Comparison of ENCODE assay signal across 8 cellular contexts in genomic region chr10:5583525-5584175, GRCh38. TPM values are rescaled to one million over a fixed set of nuclear protein-coding genes. Genes with fewer than 3 reads are reported as not detected.
DNase-seq lines count a peak whose midpoint lies in the region; ATAC-seq and TF ChIP-seq lines count a peak whose summit lies in the region.
"Had no signal": no experiment of that assay in that cellular context is flagged by ENCODE, and none has a peak within 500 bp of the region (broad histone marks: within the 10 kb centered on the region; RNA-seq: fewer than 3 reads in every experiment).

No MANE protein-coding gene starts in this region.

- H3K9me3 ChIP-seq in Karpas-422 (ENCODE audit: low read length) = no peaks in the 10 kb centered on the region
- peaks cover 0 to 2% of the 10 kb centered on the region in 2 donors for H3K9me3 ChIP-seq in lung (ENCODE audit: control insufficient read depth in 2 of 2, insufficient read depth in 1 of 2, low read length in 1 of 2)
- H3K9me3 ChIP-seq in WERI-Rb-1 (ENCODE audit: severe bottlenecking) = no peaks in the 10 kb centered on the region

- ATAC-seq in GM21526 (IDR thresholded peaks at IDR 0.05; ENCODE audit: low FRiP score, unreplicated experiment) = peak; percentile 39
- no peak for ATAC-seq in lung (ENCODE audit: insufficient read depth, low FRiP score)

- H3K9me2 ChIP-seq in Karpas-422 (replicated peaks; ENCODE audit: insufficient read depth, low read length) = no peaks in the 10 kb centered on the region

- in situ Hi-C loops in astrocyte of the cerebellum (cut with HindIII; ENCODE audit: low sequenced_read_pairs) = no loop called here

- DNase-seq in Karpas-422 (peak; percentile 58), astrocyte of the cerebellum (ENCODE audit: low read depth) (peak; percentile 72), lung (ENCODE audit: low spot score) (peak; percentile 87), WERI-Rb-1 (no peak), NOMO-1 (lab: John Stamatoyannopoulos, UW; ENCODE audit: unreplicated experiment in 2 of 2) (no peak), erythroblast (lab: John Stamatoyannopoulos, UW) (no peak)

- H3K36me3 ChIP-seq in Karpas-422 (ENCODE audit: insufficient read depth, low read length) (no peaks in the 10 kb centered on the region), lung (ENCODE audit: control insufficient read depth in 2 of 2, insufficient read depth in 2 of 2, low read length in 2 of 2) (no peaks in the 10 kb centered on the region), WERI-Rb-1 (no peaks in the 10 kb centered on the region)

- no peaks in the 10 kb centered on the region for H4K20me1 ChIP-seq in Karpas-422 (ENCODE audit: insufficient read depth, low read depth, low read length)

- 53 to 62% methylated on average over 18 of the region's 18 CpGs for WGBS in lung, 2 donors

- no peak for TF ChIP-seq POLR2A in erythroblast (IDR thresholded peaks at IDR 0.05; ENCODE audit: low read length)

- TF ChIP-seq CTCF in astrocyte of the cerebellum (IDR thresholded peaks at IDR 0.05; ENCODE audit: low read depth, low read length, missing control alignments) = no peak
- TF ChIP-seq CTCF in lung (IDR thresholded peaks at IDR 0.05; ENCODE audit: control extremely low read depth, extremely low read depth) = no peak
- TF ChIP-seq CTCF in WERI-Rb-1 (IDR thresholded peaks at IDR 0.05; ENCODE audit: low read depth, low read length) = no peak

- H3K4me3 ChIP-seq in Karpas-422 (ENCODE audit: low read length) = 0 out of 2 replicates have a peak overlapping the region, but pooled peaks have one; percentile 20
- H3K4me3 ChIP-seq in astrocyte of the cerebellum (ENCODE audit: low read depth, low read length) = no peak overlapping the region
- no peak overlapping the region for H3K4me3 ChIP-seq in lung
- no peak overlapping the region for H3K4me3 ChIP-seq in WERI-Rb-1 (ENCODE audit: low read depth, low read length)

- H3K27ac ChIP-seq in Karpas-422 (ENCODE audit: low read length) (no peak overlapping the region), lung (ENCODE audit: low read depth in 1 of 2, low read length in 1 of 2) (no peak overlapping the region), WERI-Rb-1 (no peak overlapping the region)

- H2AFZ ChIP-seq in Karpas-422 (ENCODE audit: low read length) = no peak overlapping the region

- H3K27me3 ChIP-seq in Karpas-422 (ENCODE audit: low read length) = no peaks in the 10 kb centered on the region
- H3K27me3 ChIP-seq in lung (ENCODE audit: control insufficient read depth, insufficient read depth) = no peaks in the 10 kb centered on the region
- no peaks in the 10 kb centered on the region for H3K27me3 ChIP-seq in WERI-Rb-1 (ENCODE audit: insufficient read depth, low read depth, severe bottlenecking)

- H3K79me2 ChIP-seq in Karpas-422 (ENCODE audit: low read length) = no peaks in the 10 kb centered on the region

- H3K4me1 ChIP-seq in Karpas-422 (ENCODE audit: low read length) = peaks cover 37% of the 10 kb centered on the region
- H3K4me1 ChIP-seq in lung (ENCODE audit: control insufficient read depth in 2 of 2, insufficient read depth in 2 of 2, low read length in 2 of 2) = peaks cover 3 to 6% of the 10 kb centered on the region in 2 donors

- no peak overlapping the region for H3K9ac ChIP-seq in Karpas-422 (ENCODE audit: low read length)

- peak overlapping the region; percentile 53 for H3K4me2 ChIP-seq in Karpas-422 (ENCODE audit: low read depth, low read length, poor library complexity, severe bottlenecking)

RNA-seq across cellular contexts. Expression of gene CALML3, which starts 58.9 kb away (rescaled TPM):
- not detected in 2 replicates for total RNA-seq in Karpas-422 (2014; rRNA removed; shearing (Covaris generic); ENCODE audit: low replicate concordance)
- total RNA-seq in lung = under 1 TPM in 1 of 2 donors, not detected in 1; 0.11 TPM
- polyA plus RNA-seq in lung = under 1 TPM; 0.02 to 0.04 TPM
- total RNA-seq: subcutaneous adipose tissue had no signal

Comparison
In these comparisons a context has a peak if more than half of its experiments do, and no peak if none do; other contexts are left out.
1. DNase-seq: peak in Karpas-422 (single experiment), astrocyte of the cerebellum (single experiment) and lung (single experiment); none in WERI-Rb-1 (single experiment), NOMO-1 (0 of 2) and erythroblast (0 of 2).